Comparison of ENCODE assay signal across 8 cellular contexts in the genomic region with DNA sequence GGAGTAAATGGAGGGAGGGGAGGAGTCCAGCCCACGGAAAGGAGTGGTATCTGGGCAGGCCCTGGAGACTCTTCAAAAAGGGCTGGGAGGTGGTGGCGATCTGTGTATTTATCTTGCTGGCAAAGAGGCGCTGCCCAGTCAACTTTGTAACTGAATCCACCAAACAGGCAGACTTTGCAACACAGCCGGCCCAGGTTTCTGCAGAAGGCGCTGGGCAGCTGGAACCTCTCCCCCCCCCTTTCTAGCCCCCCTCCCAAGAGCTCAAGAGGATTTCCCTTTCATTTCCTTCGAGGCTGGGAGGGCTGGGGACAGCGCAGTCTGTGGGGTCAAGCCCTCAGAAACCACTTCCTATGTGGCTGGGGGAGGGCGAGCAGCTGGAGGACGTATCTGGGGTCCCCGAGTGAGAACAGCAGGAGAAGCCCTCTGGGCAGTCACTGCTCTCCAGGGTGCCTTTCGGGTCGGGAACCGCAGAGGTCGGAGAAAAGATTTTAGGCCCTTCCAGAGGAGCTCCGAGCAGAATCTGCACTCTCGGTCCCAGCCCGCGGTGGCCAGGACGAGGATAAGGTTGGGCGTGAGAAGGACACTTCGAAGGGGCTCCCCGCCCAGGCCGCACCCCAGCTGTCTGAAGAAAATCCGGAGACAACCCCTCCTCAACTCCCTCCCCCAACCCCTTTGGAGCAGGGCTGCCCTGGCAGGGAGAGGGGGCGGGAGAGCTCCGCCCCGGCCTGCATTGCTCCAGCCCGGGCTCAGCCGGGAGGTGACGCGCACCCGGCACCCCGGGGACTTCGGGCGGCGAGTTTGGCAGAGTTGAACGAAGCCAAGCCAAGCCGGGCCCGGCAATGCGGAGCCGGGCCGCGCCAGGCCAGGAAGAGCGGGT. TPM values are rescaled to one million over a fixed set of nuclear protein-coding genes. Genes with fewer than 3 reads are reported as not detected.
A peak's percentile ranks its signal among the peaks of the same experiment; 100 is the strongest.
DNase-seq lines count a peak whose midpoint lies in the region; ATAC-seq, FAIRE-seq and TF ChIP-seq lines count a peak whose summit lies in the region.

No MANE protein-coding gene starts in this region.

- CTCF ChIA-PET in activated naive CD4-positive, alpha-beta T cell treated with anti-CD3 and anti-CD28 coated beads, Interleukin-2, amount 10 ng/mL, durations not matched to agents 7 days and 5 days (lab: Charles Lee) = interaction anchor here (0.9 to 1.1 kb wide), 2 partner anchors 54 to 70 kb away, joined by 3 to 5 read pairs; no protein-coding TSS in a partner anchor

- peak overlapping the region; percentile 51 to 77 (median 76) for H3K27ac ChIP-seq in pancreas

- no peaks in the 10 kb centered on the region for H3K36me3 ChIP-seq in pancreas

- H3K9me3 Mint-ChIP-seq in activated naive CD4-positive, alpha-beta T cell treated with anti-CD3 and anti-CD28 coated beads, Interleukin-2, amount 10 ng/mL, durations not matched to agents 7 days and 5 days = no peaks in the 10 kb centered on the region

- H3K4me3 Mint-ChIP-seq in activated naive CD4-positive, alpha-beta T cell treated with anti-CD3 and anti-CD28 coated beads, Interleukin-2, amount 10 ng/mL, durations not matched to agents 7 days and 5 days = peak overlapping the region; percentile 84

- 2 to 4% methylated on average over 33 to 44 of the region's 44 CpGs for WGBS in pancreas, 2 donors

- no peaks in the 10 kb centered on the region for H3K27me3 ChIP-seq in pancreas

- intact Hi-C loops in Right ventricle myocardium superior (cut with DNase I) = loop anchor here (10.0 kb wide), 1 partner anchor 60 kb away; no protein-coding TSS in a partner anchor
- intact Hi-C loops in pancreas (cut with DNase I) = no loop called here

- H3K4me3 ChIP-seq in pancreas = peak overlapping the region; percentile 77 to 93 (median 88)

- no peak for FAIRE-seq in pancreas (lab: Jason Lieb, UNC)

- no peaks in the 10 kb centered on the region for H3K9me3 ChIP-seq in pancreas

- peak; percentile 20 for ATAC-seq in GM19023 (IDR thresholded peaks at IDR 0.05; ENCODE audit: unreplicated experiment)
- ATAC-seq in HG03342 (IDR thresholded peaks at IDR 0.05; ENCODE audit: unreplicated experiment) = peak; percentile 26
- ATAC-seq in Right ventricle myocardium superior (ENCODE audit: poor library complexity) = peak; percentile 66
- ATAC-seq in pancreas = peak; percentile 44 to 58 (median 49)
- ATAC-seq in HG03039 (IDR thresholded peaks at IDR 0.05; ENCODE audit: unreplicated experiment) = no peak

- peaks cover 26% of the 10 kb centered on the region for H3K4me1 Mint-ChIP-seq in activated naive CD4-positive, alpha-beta T cell treated with anti-CD3 and anti-CD28 coated beads, Interleukin-2, amount 10 ng/mL, durations not matched to agents 7 days and 5 days

- peak; percentile 41 for DNase-seq in AG09319 (ENCODE audit: extremely low read depth, low read depth)
- DNase-seq in RPMI8226 = peak; percentile 30
- peak; percentile 71 for DNase-seq in activated naive CD4-positive, alpha-beta T cell treated with anti-CD3 and anti-CD28 coated beads, Interleukin-2, amount 10 ng/mL, durations not matched to agents 7 days and 5 days
- DNase-seq in Right ventricle myocardium superior = peak; percentile 90
- peak; percentile 58 to 88 (median 72) for DNase-seq in pancreas

- no peaks in the 10 kb centered on the region for H3K36me3 Mint-ChIP-seq in activated naive CD4-positive, alpha-beta T cell treated with anti-CD3 and anti-CD28 coated beads, Interleukin-2, amount 10 ng/mL, durations not matched to agents 7 days and 5 days

- H3K27me3 Mint-ChIP-seq in activated naive CD4-positive, alpha-beta T cell treated with anti-CD3 and anti-CD28 coated beads, Interleukin-2, amount 10 ng/mL, durations not matched to agents 7 days and 5 days = peaks cover 89% of the 10 kb centered on the region

- peak overlapping the region; percentile 79 for H3K27ac Mint-ChIP-seq in activated naive CD4-positive, alpha-beta T cell treated with anti-CD3 and anti-CD28 coated beads, Interleukin-2, amount 10 ng/mL, durations not matched to agents 7 days and 5 days

- TF ChIP-seq CTCF in AG09319 (IDR thresholded peaks at IDR 0.05; ENCODE audit: low read depth, low read length) (no peak), pancreas (IDR thresholded peaks at IDR 0.05) (no peak)

- H3K4me1 ChIP-seq in pancreas = peaks cover 0 to 8% (median 0%) of the 10 kb centered on the region in 3 donors

RNA-seq across cellular contexts. Expression of gene ZCCHC24, which starts 0.9 kb away (rescaled TPM):
- total RNA-seq in Right ventricle myocardium superior (53.3 TPM), pancreas (10 to 100 TPM in 1 of 6 donors, 1 to 10 TPM in 5; 3.5 to 13.2 (median 6.9) TPM)
- polyA plus RNA-seq in pancreas = 10 to 100 TPM in 1 of 2 donors, 1 to 10 TPM in 1; 6.6 to 10.4 TPM

Comparison
In these comparisons a context has a peak if more than half of its experiments do, and no peak if none do; other contexts are left out.
1. DNase-seq: peak in every context shown above with its lines; median percentile 90 in Right ventricle myocardium superior; 72 in pancreas; 71 in activated naive CD4-positive, alpha-beta T cell treated with anti-CD3 and anti-CD28 coated beads, Interleukin-2, amount 10 ng/mL, durations not matched to agents 7 days and 5 days; 41 in AG09319; 30 in RPMI8226.